In genomic region chr6:34205916-34206315, GRCh38 we compare ENCODE assay signal across 24 cellular contexts.
"Had no signal": no experiment of that assay in that cellular context is flagged by ENCODE, and none has a peak within 500 bp of the region (broad histone marks: within the 10 kb centered on the region; RNA-seq: fewer than 3 reads in every experiment).

No MANE protein-coding gene starts in this region.

- H3K4me3 Mint-ChIP-seq: activated B cell treated with CpG ODN at 0.5 μM for 24 hours; activated CD4-positive, alpha-beta T cell treated with anti-CD3 and anti-CD28 coated beads, Interleukin-2, amount 10 ng/mL, durations not matched to agents 24 days and 14 days; activated naive CD4-positive, alpha-beta T cell treated with anti-CD3 and anti-CD28 coated beads, Interleukin-2, amount 10 ng/mL, durations not matched to agents 7 days and 5 days; activated naive CD8-positive, alpha-beta T cell treated with anti-CD3 and anti-CD28 coated beads, Interleukin-2, amount 10 ng/mL, durations not matched to agents 7 days and 5 days; T-helper 17 cell had no signal

- H3K4me3 ChIP-seq: adrenal gland had no signal

- H3K9me3 Mint-ChIP-seq: activated B cell treated with CpG ODN at 0.5 μM for 24 hours; activated CD4-positive, alpha-beta T cell treated with anti-CD3 and anti-CD28 coated beads, Interleukin-2, amount 10 ng/mL, durations not matched to agents 24 days and 14 days; activated naive CD8-positive, alpha-beta T cell treated with anti-CD3 and anti-CD28 coated beads, Interleukin-2, amount 10 ng/mL, durations not matched to agents 7 days and 5 days; activated T-helper 2 cell treated with anti-CD3 and anti-CD28 coated beads, Interferon-gamma antibody, Interleukin-2, Interleukin-4, amounts not matched to agents 10 μg/mL and 5 μg/mL and 100 μg/mL, durations not matched to agents 14 hours and 24 hours and 36 hours had no signal

- H3K36me3 Mint-ChIP-seq: activated naive CD4-positive, alpha-beta T cell treated with anti-CD3 and anti-CD28 coated beads, Interleukin-2, amount 10 ng/mL, durations not matched to agents 7 days and 5 days; activated naive CD8-positive, alpha-beta T cell treated with anti-CD3 and anti-CD28 coated beads, Interleukin-2, amount 10 ng/mL, durations not matched to agents 7 days and 5 days had no signal

- H3K4me1 Mint-ChIP-seq: activated B cell treated with CpG ODN at 0.5 μM for 24 hours had no signal

- H3K9me3 ChIP-seq: adrenal gland had no signal

- H3K27me3 Mint-ChIP-seq: activated B cell treated with CpG ODN at 0.5 μM for 24 hours; activated CD4-positive, alpha-beta T cell treated with anti-CD3 and anti-CD28 coated beads, Interleukin-2, amount 10 ng/mL, durations not matched to agents 24 days and 14 days; activated naive CD8-positive, alpha-beta T cell treated with anti-CD3 and anti-CD28 coated beads, Interleukin-2, amount 10 ng/mL, durations not matched to agents 7 days and 5 days; T-helper 17 cell had no signal

- DNase-seq: activated B cell treated with CpG ODN at 0.5 μM for 24 hours; activated CD4-positive, alpha-beta T cell treated with anti-CD3 and anti-CD28 coated beads for 1 hour; activated CD4-positive, alpha-beta T cell treated with anti-CD3 and anti-CD28 coated beads, Interleukin-2, amount 10 ng/mL, durations not matched to agents 24 days and 14 days; activated CD4-positive, alpha-beta T cell treated with anti-CD3 and anti-CD28 coated beads, Interleukin-2, amount 50 U/mL, for 48 hours; activated gamma-delta T cell treated with Interleukin-2 at 50 U/mL for 16 hours; activated naive CD4-positive, alpha-beta T cell treated with anti-CD3 and anti-CD28 coated beads, Interleukin-2, amount 10 ng/mL, durations not matched to agents 7 days and 5 days; activated naive CD8-positive, alpha-beta T cell treated with anti-CD3 and anti-CD28 coated beads, Interleukin-2, amount 10 ng/mL, durations not matched to agents 7 days and 5 days; activated T-cell treated with anti-CD3 and anti-CD28 coated beads for 4 hours; activated T-cell treated with anti-CD3 and anti-CD28 coated beads, Interleukin-2, amount 50 U/mL, for 48 hours; adrenal gland; anterior cingulate cortex; caudate nucleus; Karpas-422; MM.1S; NCI-H1105; NCI-H1436; NCI-H187; NCI-H2081; NCI-H446; NCI-H524; SHP77 treated with DMSO at 0.1 percent for 48 hours; T-helper 17 cell; T-helper 9 cell had no signal

- H3K36me3 ChIP-seq: adrenal gland had no signal

- H3K27ac ChIP-seq: adrenal gland had no signal

- H3K27me3 ChIP-seq: adrenal gland had no signal

- ATAC-seq: T-helper 17 cell had no signal

- H3K4me1 ChIP-seq: adrenal gland had no signal

- H3K27ac Mint-ChIP-seq: activated B cell treated with CpG ODN at 0.5 μM for 24 hours; activated CD4-positive, alpha-beta T cell treated with anti-CD3 and anti-CD28 coated beads, Interleukin-2, amount 10 ng/mL, durations not matched to agents 24 days and 14 days; activated naive CD4-positive, alpha-beta T cell treated with anti-CD3 and anti-CD28 coated beads, Interleukin-2, amount 10 ng/mL, durations not matched to agents 7 days and 5 days; activated naive CD8-positive, alpha-beta T cell treated with anti-CD3 and anti-CD28 coated beads, Interleukin-2, amount 10 ng/mL, durations not matched to agents 7 days and 5 days; activated T-helper 2 cell treated with anti-CD3 and anti-CD28 coated beads, Interferon-gamma antibody, Interleukin-2, Interleukin-4, amounts not matched to agents 10 μg/mL and 5 μg/mL and 100 μg/mL, durations not matched to agents 14 hours and 24 hours and 36 hours had no signal
